Comparison of ENCODE assay signal across 24 cellular contexts in genomic region chr10:78909268-78909667, GRCh38.
DNase-seq lines count a peak whose midpoint lies in the region; ATAC-seq, FAIRE-seq and TF ChIP-seq lines count a peak whose summit lies in the region.
"Had no signal": no experiment of that assay in that cellular context is flagged by ENCODE, and none has a peak within 500 bp of the region (broad histone marks: within the 10 kb centered on the region; RNA-seq: fewer than 3 reads in every experiment).

No MANE protein-coding gene starts in this region.

- TF ChIP-seq POLR2A in GM12892 (IDR thresholded peaks at IDR 0.05; ENCODE audit: low read depth, low read length), result no peak

- no peaks in the 10 kb centered on the region for H3K36me3 Mint-ChIP-seq in nephron (ENCODE audit: low read depth)

- H3K27me3 ChIP-seq in BE2C (no peaks in the 10 kb centered on the region), pancreas (no peaks in the 10 kb centered on the region)
- H3K27me3 ChIP-seq: BLaER1, Peyer's patch had no signal

- DNase-seq in BE2C (peak; percentile 35), NCI-H1092 treated with DMSO at 0.1 percent for 48 hours (lab: John Stamatoyannopoulos, UW) (peak; percentile 15), sciatic nerve (ENCODE audit: low spot score) (peak; percentile 22), pancreas (no peak), GM12892 (ENCODE audit: insufficient read length) (no peak)
- DNase-seq: COR-L47, KG1, NCI-H1105 treated with DMSO at 0.1 percent for 48 hours, NCI-H2029 treated with DMSO at 0.1 percent for 48 hours, NCI-H2171 treated with DMSO at 0.1 percent for 48 hours, NCI-H524 treated with DMSO at 0.1 percent for 48 hours, NCI-H82, SW 1271 had no signal

- ATAC-seq in sciatic nerve, result no peak
- ATAC-seq in HG03565 (IDR thresholded peaks at IDR 0.05; ENCODE audit: unreplicated experiment), result no peak
- no peak for ATAC-seq in pancreas
- ATAC-seq: GM23338, Right ventricle myocardium inferior had no signal

- no peak overlapping the region for H3K4me3 ChIP-seq in BE2C (ENCODE audit: low read depth, low read length)
- no peak overlapping the region for H3K4me3 ChIP-seq in pancreas
- H3K4me3 ChIP-seq: BLaER1, GM23338, HAP-1, Peyer's patch had no signal

- 72 to 78% methylated on average over 7 of the region's 7 CpGs for WGBS in pancreas, 2 donors

- TF ChIP-seq CTCF in BE2C (IDR thresholded peaks at IDR 0.05; ENCODE audit: low read depth, low read length), result no peak
- TF ChIP-seq CTCF in nephron (IDR thresholded peaks at IDR 0.05; ENCODE audit: unreplicated experiment in 3 of 3), result no peak
- TF ChIP-seq CTCF in pancreas (IDR thresholded peaks at IDR 0.05), result no peak

- peaks cover 40% of the 10 kb centered on the region for H3K27me3 Mint-ChIP-seq in nephron (ENCODE audit: low read depth)
- H3K27me3 Mint-ChIP-seq: CD4-positive, alpha-beta T cell had no signal

- no peaks in the 10 kb centered on the region for H3K9me3 Mint-ChIP-seq in nephron
- H3K9me3 Mint-ChIP-seq: CD4-positive, alpha-beta T cell; GM23338 had no signal

- intact Hi-C loops in sciatic nerve (cut with DNase I) (no loop called here), pancreas (cut with DNase I) (no loop called here)

- H3K4me1 ChIP-seq in BE2C (peaks cover 12% of the 10 kb centered on the region), pancreas (peaks cover 3 to 11% (median 7%) of the 10 kb centered on the region in 3 donors)

- no peaks in the 10 kb centered on the region for H3K36me3 ChIP-seq in BE2C
- no peaks in the 10 kb centered on the region for H3K36me3 ChIP-seq in pancreas
- H3K36me3 ChIP-seq: BLaER1, HAP-1, Peyer's patch had no signal

- H3K4me3 Mint-ChIP-seq in nephron, result no peak overlapping the region
- H3K4me3 Mint-ChIP-seq: CD4-positive, alpha-beta T cell; GM23338 had no signal

- peaks cover 31% of the 10 kb centered on the region for H3K4me1 Mint-ChIP-seq in nephron

- no peak overlapping the region for H3K27ac ChIP-seq in pancreas
- H3K27ac ChIP-seq: BLaER1, Peyer's patch had no signal

- no peak for FAIRE-seq in pancreas (lab: Jason Lieb, UNC)
- no peak for FAIRE-seq in GM12892 (lab: Jason Lieb, UNC)
- FAIRE-seq: G401.6, GM18507, HTR-8/SVneo had no signal

- H3K9me3 ChIP-seq in BE2C, result no peaks in the 10 kb centered on the region
- no peaks in the 10 kb centered on the region for H3K9me3 ChIP-seq in pancreas
- H3K9me3 ChIP-seq: BLaER1, HAP-1, Peyer's patch had no signal

- peak overlapping the region; percentile 40 to 89 (median 79) for H3K27ac Mint-ChIP-seq in nephron
- H3K27ac Mint-ChIP-seq: CD4-positive, alpha-beta T cell; GM23338 had no signal

Comparison
In these comparisons a context has a peak if more than half of its experiments do, and no peak if none do; other contexts are left out.
1. DNase-seq: peak in BE2C (single experiment), NCI-H1092 treated with DMSO at 0.1 percent for 48 hours (single experiment) and sciatic nerve (single experiment); none in pancreas (0 of 6) and GM12892 (single experiment).